11 cellular contexts compared by ENCODE assay signal in the genomic region with DNA sequence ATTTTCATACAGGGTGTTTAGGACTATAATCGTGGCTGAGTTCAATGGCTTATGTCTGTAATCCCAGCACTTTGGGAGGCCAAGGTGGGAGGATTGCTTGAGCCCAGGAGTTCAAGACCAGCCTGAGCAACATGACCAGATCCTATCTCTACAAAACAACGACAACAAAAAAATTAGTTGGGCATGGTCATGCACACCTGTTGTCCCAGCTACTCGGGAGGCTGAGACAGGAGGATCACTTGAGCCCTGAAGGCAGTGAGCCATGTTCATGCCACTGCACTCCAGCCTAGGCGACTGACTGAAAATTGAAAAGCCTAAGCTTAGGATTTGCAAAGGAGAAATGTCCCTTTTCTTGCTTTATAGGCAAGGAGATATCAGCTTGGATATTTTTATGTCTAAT. TPM values are rescaled to one million over a fixed set of nuclear protein-coding genes. Genes with fewer than 3 reads are reported as not detected.
DNase-seq lines count a peak whose midpoint lies in the region; ATAC-seq and TF ChIP-seq lines count a peak whose summit lies in the region.
"Had no signal": no experiment of that assay in that cellular context is flagged by ENCODE, and none has a peak within 500 bp of the region (broad histone marks: within the 10 kb centered on the region; RNA-seq: fewer than 3 reads in every experiment).

No MANE protein-coding gene starts in this region.

- H3K4me3 ChIP-seq in AG04450 (ENCODE audit: low read depth, low read length) (peak overlapping the region; percentile 70), HAP-1 (peak overlapping the region; percentile 97), mesendoderm (ENCODE audit: low read length) (no peak overlapping the region), left lung (peak overlapping the region in 1 of 2 donors; percentile 93)

- no peak overlapping the region for H2BK120ac ChIP-seq in mesendoderm (ENCODE audit: low read depth, low read length)

- CTCF ChIA-PET in AG04450 (lab: Charles Lee), result interaction anchor here (1.7 kb wide), 2 partner anchors 147 to 170 kb away, joined by 4 to 8 read pairs; no protein-coding TSS in a partner anchor

- H3K27me3 ChIP-seq in AG04450 (ENCODE audit: control insufficient read depth, insufficient read depth, low read length) (no peaks in the 10 kb centered on the region), HAP-1 (ENCODE audit: low read depth) (no peaks in the 10 kb centered on the region), mesendoderm (ENCODE audit: insufficient read depth, low read length, poor library complexity) (no peaks in the 10 kb centered on the region), left lung (no peaks in the 10 kb centered on the region)

- peaks cover 8% of the 10 kb centered on the region for H3K36me3 ChIP-seq in HAP-1 (replicated peaks)
- no peaks in the 10 kb centered on the region for H3K36me3 ChIP-seq in mesendoderm (ENCODE audit: control insufficient read depth, insufficient read depth, low read length)
- peaks cover 0 to 14% of the 10 kb centered on the region in 2 donors for H3K36me3 ChIP-seq in left lung

- intact Hi-C loops in activated T-helper 2 cell treated with anti-CD3 and anti-CD28 coated beads, Interferon-gamma antibody, Interleukin-2, Interleukin-4, amounts not matched to agents 10 μg/mL and 5 μg/mL and 100 μg/mL, durations not matched to agents 14 hours and 24 hours and 36 hours (cut with micrococcal nuclease), result loop anchor here (2.0 to 5.0 kb wide), 3 partner anchors 90 to 205 kb away; a partner anchor contains a TSS
- intact Hi-C loops in head of caudate nucleus (cut with DNase I), result no loop called here
- intact Hi-C loops in left lung (cut with DNase I), result no loop called here

- H4K5ac ChIP-seq in mesendoderm (ENCODE audit: low read length), result no peak overlapping the region

- no peak overlapping the region for H3K4ac ChIP-seq in mesendoderm (ENCODE audit: low read depth, low read length)

- no peak overlapping the region for H2BK5ac ChIP-seq in mesendoderm (ENCODE audit: low read length)

- no peaks in the 10 kb centered on the region for H3K9me3 Mint-ChIP-seq in activated T-helper 2 cell treated with anti-CD3 and anti-CD28 coated beads, Interferon-gamma antibody, Interleukin-2, Interleukin-4, amounts not matched to agents 10 μg/mL and 5 μg/mL and 100 μg/mL, durations not matched to agents 14 hours and 24 hours and 36 hours

- no peak overlapping the region for H2BK15ac ChIP-seq in mesendoderm (replicated peaks; ENCODE audit: low read depth)

- peak overlapping the region; percentile 96 for H3K27ac Mint-ChIP-seq in activated T-helper 2 cell treated with anti-CD3 and anti-CD28 coated beads, Interferon-gamma antibody, Interleukin-2, Interleukin-4, amounts not matched to agents 10 μg/mL and 5 μg/mL and 100 μg/mL, durations not matched to agents 14 hours and 24 hours and 36 hours

- H3K4me1 ChIP-seq in HAP-1 (peaks cover 8% of the 10 kb centered on the region; the same call in 1 of the 2 replicates), mesendoderm (ENCODE audit: control insufficient read depth, low read depth, low read length) (no peaks in the 10 kb centered on the region), left lung (peaks cover 4 to 36% of the 10 kb centered on the region in 2 donors)

- H3K18ac ChIP-seq in mesendoderm (ENCODE audit: low read length), result no peak overlapping the region

- H3K27ac ChIP-seq in AG04450 (ENCODE audit: low read depth, low read length), result no peak overlapping the region
- no peak overlapping the region for H3K27ac ChIP-seq in mesendoderm (ENCODE audit: low read depth, low read length)
- no peak overlapping the region for H3K27ac ChIP-seq in left lung

- peak overlapping the region; percentile 97 for H3K4me3 Mint-ChIP-seq in activated T-helper 2 cell treated with anti-CD3 and anti-CD28 coated beads, Interferon-gamma antibody, Interleukin-2, Interleukin-4, amounts not matched to agents 10 μg/mL and 5 μg/mL and 100 μg/mL, durations not matched to agents 14 hours and 24 hours and 36 hours (ENCODE audit: low read depth)

- in situ Hi-C loops in HAP-1 (cut with MboI; ENCODE audit: low sequenced_read_pairs) (no loop called here), ACHN (cut with HindIII; ENCODE audit: low pct_ligation_motif_present, low pct_unique_long_range_greater_than_20kb, low sequenced_read_pairs) (no loop called here)

- H3K36me3 Mint-ChIP-seq in activated T-helper 2 cell treated with anti-CD3 and anti-CD28 coated beads, Interferon-gamma antibody, Interleukin-2, Interleukin-4, amounts not matched to agents 10 μg/mL and 5 μg/mL and 100 μg/mL, durations not matched to agents 14 hours and 24 hours and 36 hours (ENCODE audit: low read depth), result peaks cover 37% of the 10 kb centered on the region

- peaks cover 11% of the 10 kb centered on the region for H3K79me1 ChIP-seq in mesendoderm (ENCODE audit: low read length)

- no peak overlapping the region for H3K23ac ChIP-seq in mesendoderm (ENCODE audit: low read length)

- peak overlapping the region; percentile 15 for H3K56ac ChIP-seq in mesendoderm (ENCODE audit: low read length)

- H3K79me2 ChIP-seq in mesendoderm (ENCODE audit: control insufficient read depth, insufficient read depth, low read length), result peaks cover 18% of the 10 kb centered on the region

- DNase-seq in AG04450 (ENCODE audit: low read depth, low spot score), result no peak
- DNase-seq in HAP-1 (ENCODE audit: low spot score in 2 of 2), result no peak
- DNase-seq in activated T-helper 2 cell treated with anti-CD3 and anti-CD28 coated beads, Interferon-gamma antibody, Interleukin-2, Interleukin-4, amounts not matched to agents 10 μg/mL and 5 μg/mL and 100 μg/mL, durations not matched to agents 14 hours and 24 hours and 36 hours (ENCODE audit: low spot score), result no peak
- no peak for DNase-seq in mesendoderm
- no peak for DNase-seq in NCI-H82 (lab: John Stamatoyannopoulos, UW)
- no peak for DNase-seq in ACHN
- DNase-seq in head of caudate nucleus, result no peak
- no peak for DNase-seq in left lung
- DNase-seq: DMS153; stimulated activated CD8-positive, alpha-beta memory T cell treated with anti-CD3 and anti-CD28 coated beads, Interleukin-4, amount 100 ng/mL, for 48 hours had no signal

- no peak overlapping the region for H2AK5ac ChIP-seq in mesendoderm (ENCODE audit: low read length)

- no peak overlapping the region for H4K8ac ChIP-seq in mesendoderm (ENCODE audit: low read depth, low read length)

- POLR2A ChIA-PET in AG04450 (lab: Yijun Ruan, JAX), result no interaction called here

- H3K4me2 ChIP-seq in mesendoderm (ENCODE audit: low read length), result no peak overlapping the region

- peaks cover 21% of the 10 kb centered on the region for H3K4me1 Mint-ChIP-seq in activated T-helper 2 cell treated with anti-CD3 and anti-CD28 coated beads, Interferon-gamma antibody, Interleukin-2, Interleukin-4, amounts not matched to agents 10 μg/mL and 5 μg/mL and 100 μg/mL, durations not matched to agents 14 hours and 24 hours and 36 hours (ENCODE audit: low read depth)

- ATAC-seq in left lung, result no peak

- H3K9me3 ChIP-seq in AG04450 (ENCODE audit: control insufficient read depth, insufficient read depth, low read length) (no peaks in the 10 kb centered on the region), HAP-1 (no peaks in the 10 kb centered on the region), left lung (no peaks in the 10 kb centered on the region)

- H3K9ac ChIP-seq in mesendoderm (ENCODE audit: low read length), result no peak overlapping the region

- H3K27me3 Mint-ChIP-seq in activated T-helper 2 cell treated with anti-CD3 and anti-CD28 coated beads, Interferon-gamma antibody, Interleukin-2, Interleukin-4, amounts not matched to agents 10 μg/mL and 5 μg/mL and 100 μg/mL, durations not matched to agents 14 hours and 24 hours and 36 hours (ENCODE audit: low read depth), result no peaks in the 10 kb centered on the region

- no peak for TF ChIP-seq CTCF in AG04450 (IDR thresholded peaks at IDR 0.05; ENCODE audit: low read depth, low read length)
- no peak for TF ChIP-seq CTCF in left lung (IDR thresholded peaks at IDR 0.05)

- WGBS in mesendoderm (ENCODE audit: extremely low coverage, insufficient coverage, low lambda C conversion rate), result no CpG with 5 or more reads among the region's 4 CpGs

RNA-seq across cellular contexts. Expression of a gene that starts 1.5 kb away (rescaled TPM):
- 198 and 202 TPM in 2 replicates for polyA plus RNA-seq in AG04450 (2011; rRNA removed)
- 80.3 and 86.7 TPM in 2 replicates for polyA minus RNA-seq in AG04450 (2011; rRNA and poly(A)+ RNA removed)
- total RNA-seq in activated T-helper 2 cell treated with anti-CD3 and anti-CD28 coated beads, Interferon-gamma antibody, Interleukin-2, Interleukin-4, amounts not matched to agents 10 μg/mL and 5 μg/mL and 100 μg/mL, durations not matched to agents 14 hours and 24 hours and 36 hours, result 94.4 and 100 TPM in 2 replicates
- 119 TPM for polyA plus RNA-seq in mesendoderm (2013, experiment 1 of 2)
- polyA plus RNA-seq in mesendoderm (2013, experiment 2 of 2), result 115 TPM
- 100 to 1,000 TPM; 114 to 126 TPM for total RNA-seq in left lung

RNA-seq across cellular contexts. Expression of a gene that starts 8.9 kb away (rescaled TPM):
- polyA plus RNA-seq in AG04450 (2011; rRNA removed), result not detected in 2 replicates
- polyA minus RNA-seq in AG04450 (2011; rRNA and poly(A)+ RNA removed), result not detected in 2 replicates
- not detected in 2 replicates for total RNA-seq in activated T-helper 2 cell treated with anti-CD3 and anti-CD28 coated beads, Interferon-gamma antibody, Interleukin-2, Interleukin-4, amounts not matched to agents 10 μg/mL and 5 μg/mL and 100 μg/mL, durations not matched to agents 14 hours and 24 hours and 36 hours
- polyA plus RNA-seq in mesendoderm (2013, experiment 1 of 2), result not detected
- not detected for polyA plus RNA-seq in mesendoderm (2013, experiment 2 of 2)
- total RNA-seq in left lung, result not detected
- total RNA-seq: omental fat pad had no signal

RNA-seq across cellular contexts. Expression of a gene that starts 24.6 kb away (rescaled TPM):
- 12.7 and 13.7 TPM in 2 replicates for polyA plus RNA-seq in AG04450 (2011; rRNA removed)
- polyA minus RNA-seq in AG04450 (2011; rRNA and poly(A)+ RNA removed), result 16.2 and 19.9 TPM in 2 replicates
- 54.0 and 54.9 TPM in 2 replicates for total RNA-seq in activated T-helper 2 cell treated with anti-CD3 and anti-CD28 coated beads, Interferon-gamma antibody, Interleukin-2, Interleukin-4, amounts not matched to agents 10 μg/mL and 5 μg/mL and 100 μg/mL, durations not matched to agents 14 hours and 24 hours and 36 hours
- 24.2 TPM for polyA plus RNA-seq in mesendoderm (2013, experiment 1 of 2)
- polyA plus RNA-seq in mesendoderm (2013, experiment 2 of 2), result 24.9 TPM
- total RNA-seq in left lung, result 10 to 100 TPM; 36.8 to 40.7 TPM

RNA-seq across cellular contexts. Expression of a gene that starts 47.8 kb away (rescaled TPM):
- 7.6 and 8.9 TPM in 2 replicates for polyA plus RNA-seq in AG04450 (2011; rRNA removed)
- polyA minus RNA-seq in AG04450 (2011; rRNA and poly(A)+ RNA removed), result 8.4 and 11.4 TPM in 2 replicates
- total RNA-seq in activated T-helper 2 cell treated with anti-CD3 and anti-CD28 coated beads, Interferon-gamma antibody, Interleukin-2, Interleukin-4, amounts not matched to agents 10 μg/mL and 5 μg/mL and 100 μg/mL, durations not matched to agents 14 hours and 24 hours and 36 hours, result 2.4 and 2.6 TPM in 2 replicates
- polyA plus RNA-seq in mesendoderm (2013, experiment 1 of 2), result 0.27 TPM
- polyA plus RNA-seq in mesendoderm (2013, experiment 2 of 2), result 0.25 TPM
- total RNA-seq in left lung, result 1 to 10 TPM; 3.3 to 8.5 TPM
